In the genomic region with DNA sequence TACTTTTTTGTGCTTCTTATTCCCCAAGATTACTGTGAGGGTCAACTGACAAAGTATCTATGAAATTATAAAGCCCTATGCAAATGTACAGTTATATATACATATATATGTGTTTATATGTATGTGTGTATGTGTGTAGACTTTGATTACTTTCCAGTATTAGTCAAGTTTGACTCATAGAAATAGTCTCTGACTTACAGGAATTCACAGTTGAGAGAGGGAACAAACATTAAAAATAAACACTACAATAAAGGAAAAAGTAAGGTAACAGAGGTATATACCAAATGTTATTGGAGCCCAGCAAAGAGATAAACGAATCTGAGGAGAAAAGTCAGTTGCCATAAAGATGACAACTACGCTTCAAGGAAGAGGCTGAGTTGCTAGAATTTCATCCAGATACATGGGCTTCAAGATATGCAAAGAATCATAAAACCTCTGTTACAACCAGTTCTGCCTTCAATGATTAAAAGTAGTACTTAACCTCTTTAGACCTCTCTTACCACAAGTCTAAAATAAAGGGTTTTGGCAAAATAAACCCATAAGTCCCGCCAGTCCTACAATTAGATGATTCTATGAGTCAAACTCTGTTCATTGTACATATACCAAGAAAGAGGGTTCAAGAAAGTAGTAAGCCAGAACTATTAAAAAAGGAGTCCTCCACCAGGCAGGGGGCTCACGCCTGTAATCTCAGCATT, we compare ENCODE assay signal across 31 cellular contexts. TPM values are rescaled to one million over a fixed set of nuclear protein-coding genes. Genes with fewer than 3 reads are reported as not detected.
DNase-seq lines count a peak whose midpoint lies in the region; ATAC-seq and TF ChIP-seq lines count a peak whose summit lies in the region.
"Had no signal": no experiment of that assay in that cellular context is flagged by ENCODE, and none has a peak within 500 bp of the region (broad histone marks: within the 10 kb centered on the region; RNA-seq: fewer than 3 reads in every experiment).

No MANE protein-coding gene starts in this region.

- no peaks in the 10 kb centered on the region for H3K27me3 Mint-ChIP-seq in natural killer cell treated with Interleukin-12 subunit alpha and Interleukin-12 subunit beta and Interleukin-15 and Interleukin-18, amount 100 ng/mL, for 72 hours
- no peaks in the 10 kb centered on the region for H3K27me3 Mint-ChIP-seq in natural killer cell (ENCODE audit: low read depth in 2 of 2)
- H3K27me3 Mint-ChIP-seq: central memory CD8-positive, alpha-beta T cell; stimulated activated memory B cell treated with anti-CD40 and anti-IgM and Interleukin-4, amounts not matched to agents 10 μg/mL and 1 μg/mL and 100 μg/mL, for 72 hours had no signal

- H3K4me1 Mint-ChIP-seq in natural killer cell treated with Interleukin-12 subunit alpha and Interleukin-12 subunit beta and Interleukin-15 and Interleukin-18, amount 100 ng/mL, for 72 hours (ENCODE audit: low read depth in 2 of 2): peaks cover 30 to 35% of the 10 kb centered on the region in 2 donors
- peaks cover 28 to 30% of the 10 kb centered on the region in 2 donors for H3K4me1 Mint-ChIP-seq in natural killer cell

- H3K4me3 ChIP-seq in RWPE2 (ENCODE audit: severe bottlenecking) (no peak overlapping the region), fibroblast of mammary gland (ENCODE audit: control insufficient read depth, low read depth, low read length) (no peak overlapping the region), uterus (no peak overlapping the region)
- H3K4me3 ChIP-seq: right atrium auricular region, upper lobe of right lung had no signal

- no peak for TF ChIP-seq CTCF in natural killer cell (IDR thresholded peaks at IDR 0.05)
- no peak for TF ChIP-seq CTCF in RWPE2 (IDR thresholded peaks at IDR 0.05; ENCODE audit: poor library complexity, severe bottlenecking)
- TF ChIP-seq CTCF in fibroblast of mammary gland (conservative IDR thresholded peaks at IDR 0.05; ENCODE audit: control insufficient read depth, insufficient read depth, low read depth, low read length): no peak
- TF ChIP-seq CTCF in uterus (IDR thresholded peaks at IDR 0.05): no peak
- no peak for TF ChIP-seq CTCF in RWPE1 (conservative IDR thresholded peaks at IDR 0.05; ENCODE audit: low read depth)

- H3K36me3 Mint-ChIP-seq in natural killer cell treated with Interleukin-12 subunit alpha and Interleukin-12 subunit beta and Interleukin-15 and Interleukin-18, amount 100 ng/mL, for 72 hours: peaks cover 48% of the 10 kb centered on the region
- peaks cover 15% of the 10 kb centered on the region for H3K36me3 Mint-ChIP-seq in natural killer cell

- intact Hi-C loops in natural killer cell (cut with micrococcal nuclease): no loop called here
- intact Hi-C loops in uterus (cut with DNase I; ENCODE audit: low total_unique reads): no loop called here
- intact Hi-C loops in left ventricle myocardium superior (cut with micrococcal nuclease): no loop called here

- no peaks in the 10 kb centered on the region for H3K27me3 ChIP-seq in RWPE2 (ENCODE audit: insufficient read depth, poor library complexity, severe bottlenecking)
- H3K27me3 ChIP-seq in uterus: no peaks in the 10 kb centered on the region
- H3K27me3 ChIP-seq: right atrium auricular region, upper lobe of right lung had no signal

- H3K27ac Mint-ChIP-seq in natural killer cell treated with Interleukin-12 subunit alpha and Interleukin-12 subunit beta and Interleukin-15 and Interleukin-18, amount 100 ng/mL, for 72 hours: peak overlapping the region; percentile 23 to 47
- H3K27ac Mint-ChIP-seq in natural killer cell: peak overlapping the region in 1 of 2 donors; percentile 59
- H3K27ac Mint-ChIP-seq: stimulated activated memory B cell treated with anti-CD40 and anti-IgM and Interleukin-4, amounts not matched to agents 10 μg/mL and 1 μg/mL and 100 μg/mL, for 72 hours had no signal

- no peak for ATAC-seq in natural killer cell treated with Interleukin-12 subunit alpha and Interleukin-12 subunit beta and Interleukin-15 and Interleukin-18, amount 100 ng/mL, for 72 hours
- ATAC-seq in natural killer cell (no peak), RWPE2 (ENCODE audit: low read depth) (peak; percentile 51; the same call in 1 of the 3 replicates), left ventricle myocardium superior (no peak)
- ATAC-seq: activated CD4-positive, CD25-positive, alpha-beta regulatory T cell treated with anti-CD3 and anti-CD28 coated beads, Interleukin-2, amount 50 U/mL, for 24 hours; stimulated activated memory B cell treated with anti-CD40 and anti-IgM and Interleukin-4, amounts not matched to agents 10 μg/mL and 1 μg/mL and 100 μg/mL, for 72 hours; upper lobe of right lung had no signal

- DNase-seq in natural killer cell treated with Interleukin-12 subunit alpha and Interleukin-12 subunit beta and Interleukin-15 and Interleukin-18, amount 100 ng/mL, for 72 hours (ENCODE audit: low spot score): no peak
- DNase-seq in natural killer cell (no peak), RWPE2 (ENCODE audit: low spot score) (no peak), fibroblast of mammary gland (ENCODE audit: low read depth) (peak; percentile 52), uterus (no peak), left ventricle myocardium superior (no peak), NCI-H510A (lab: John Stamatoyannopoulos, UW) (no peak), RWPE1 (ENCODE audit: low spot score) (no peak)
- DNase-seq: activated CD4-positive, alpha-beta T cell treated with anti-CD3 and anti-CD28 coated beads, Interleukin-2, amount 50 U/mL, for 48 hours; activated naive CD4-positive, alpha-beta T cell treated with Interleukin-2 at 50 U/mL for 16 hours; aorta; DND-41; KG1; kidney glomerular epithelial cell; NCI-H1436 treated with DMSO at 0.1 percent for 48 hours; NCI-H446; NCI-H82; stimulated activated CD4-positive, alpha-beta T cell treated with anti-CD3 and anti-CD28 coated beads, Interleukin-4, amount 100 ng/mL, for 24 hours; substantia nigra; T-helper 1 cell; upper lobe of right lung had no signal

- CTCF ChIA-PET in RWPE1 (lab: Yijun Ruan, JAX): no interaction called here

- POLR2A ChIA-PET in RWPE1 (lab: Yijun Ruan, JAX; ENCODE audit: low non-redundant PET): no interaction called here

- H3K27ac ChIP-seq in RWPE2 (ENCODE audit: poor library complexity, severe bottlenecking): no peak overlapping the region
- H3K27ac ChIP-seq in uterus: peak overlapping the region; percentile 66 to 71
- no peak overlapping the region for H3K27ac ChIP-seq in RWPE1
- H3K27ac ChIP-seq: C4-2B, parathyroid adenoma, right atrium auricular region, upper lobe of right lung had no signal

- no peak for TF ChIP-seq POLR2A in uterus (IDR thresholded peaks at IDR 0.05)

- H3K4me3 Mint-ChIP-seq in natural killer cell treated with Interleukin-12 subunit alpha and Interleukin-12 subunit beta and Interleukin-15 and Interleukin-18, amount 100 ng/mL, for 72 hours: peak overlapping the region; percentile 46
- no peak overlapping the region for H3K4me3 Mint-ChIP-seq in natural killer cell
- H3K4me3 Mint-ChIP-seq: central memory CD8-positive, alpha-beta T cell; stimulated activated memory B cell treated with anti-CD40 and anti-IgM and Interleukin-4, amounts not matched to agents 10 μg/mL and 1 μg/mL and 100 μg/mL, for 72 hours had no signal

- H3K36me3 ChIP-seq in RWPE2 (ENCODE audit: low read depth): peaks cover 43% of the 10 kb centered on the region
- H3K36me3 ChIP-seq in uterus: no peaks in the 10 kb centered on the region
- H3K36me3 ChIP-seq: right atrium auricular region, upper lobe of right lung had no signal

- H3K9me3 ChIP-seq in RWPE2 (ENCODE audit: severe bottlenecking) (peaks cover 9% of the 10 kb centered on the region), uterus (no peaks in the 10 kb centered on the region)
- H3K9me3 ChIP-seq: right atrium auricular region, upper lobe of right lung had no signal

- H3K4me1 ChIP-seq in RWPE2 (ENCODE audit: insufficient read depth, poor library complexity, severe bottlenecking) (peaks cover 4% of the 10 kb centered on the region), uterus (peaks cover 0 to 6% of the 10 kb centered on the region in 2 donors)
- H3K4me1 ChIP-seq: parathyroid adenoma, right atrium auricular region, upper lobe of right lung had no signal

- no peaks in the 10 kb centered on the region for H3K9me3 Mint-ChIP-seq in natural killer cell treated with Interleukin-12 subunit alpha and Interleukin-12 subunit beta and Interleukin-15 and Interleukin-18, amount 100 ng/mL, for 72 hours
- peaks cover 0 to 1% of the 10 kb centered on the region in 2 donors for H3K9me3 Mint-ChIP-seq in natural killer cell
- H3K9me3 Mint-ChIP-seq: central memory CD8-positive, alpha-beta T cell; stimulated activated memory B cell treated with anti-CD40 and anti-IgM and Interleukin-4, amounts not matched to agents 10 μg/mL and 1 μg/mL and 100 μg/mL, for 72 hours had no signal

RNA-seq across cellular contexts. Expression of a gene that starts 7.2 kb away (rescaled TPM):
- 10 to 100 TPM; 61.8 to 71.2 TPM for total RNA-seq in natural killer cell treated with Interleukin-12 subunit alpha and Interleukin-12 subunit beta and Interleukin-15 and Interleukin-18, amount 100 ng/mL, for 72 hours
- total RNA-seq in natural killer cell: 10 to 100 TPM; 41.5 to 54.6 (median 41.6) TPM
- 10 to 100 TPM in 3 of 4 donors, 1 to 10 TPM in 1; 1.3 to 40.6 (median 28.7) TPM for total RNA-seq in uterus
- total RNA-seq in left ventricle myocardium superior: 8.8 TPM

RNA-seq across cellular contexts. Expression of a gene that starts 7.9 kb away (rescaled TPM):
- total RNA-seq in natural killer cell treated with Interleukin-12 subunit alpha and Interleukin-12 subunit beta and Interleukin-15 and Interleukin-18, amount 100 ng/mL, for 72 hours: 10 to 100 TPM; 19.2 to 21.8 TPM
- total RNA-seq in natural killer cell (10 to 100 TPM in 2 of 3 donors, 1 to 10 TPM in 1; 8.9 to 11.1 (median 10.0) TPM), uterus (10 to 100 TPM in 3 of 4 donors, under 1 TPM in 1; 0.51 to 30.7 (median 25.1) TPM), left ventricle myocardium superior (13.2 TPM)

RNA-seq across cellular contexts. Expression of a gene that starts 44.3 kb away (rescaled TPM):
- not detected for total RNA-seq in natural killer cell treated with Interleukin-12 subunit alpha and Interleukin-12 subunit beta and Interleukin-15 and Interleukin-18, amount 100 ng/mL, for 72 hours
- total RNA-seq in natural killer cell (not detected), uterus (1 to 10 TPM in 1 of 4 donors, not detected in 3; 2.1 TPM), left ventricle myocardium superior (not detected)
- total RNA-seq: aorta, dermis microvascular lymphatic vessel endothelial cell, lung microvascular endothelial cell, right atrium auricular region, RPMI7951, SK-MEL-5, upper lobe of right lung had no signal

RNA-seq across cellular contexts. Expression of a gene that starts 48.7 kb away (rescaled TPM):
- 10 to 100 TPM; 16.9 to 25.3 TPM for total RNA-seq in natural killer cell treated with Interleukin-12 subunit alpha and Interleukin-12 subunit beta and Interleukin-15 and Interleukin-18, amount 100 ng/mL, for 72 hours
- 10 to 100 TPM; 13.2 to 20.8 (median 18.0) TPM for total RNA-seq in natural killer cell
- total RNA-seq in uterus: 10 to 100 TPM in 3 of 4 donors, 1 to 10 TPM in 1; 6.7 to 25.9 (median 14.8) TPM
- 12.5 TPM for total RNA-seq in left ventricle myocardium superior

Comparison
In these comparisons a context has a peak if more than half of its experiments do, and no peak if none do; other contexts are left out.
1. H3K27ac ChIP-seq: peak in uterus (2 of 2); none in RWPE2 (single experiment) and RWPE1 (single experiment).